27 cellular contexts compared by ENCODE assay signal in genomic region chr18:34848695-34849094, GRCh38.
"Had no signal": no experiment of that assay in that cellular context is flagged by ENCODE, and none has a peak within 500 bp of the region (broad histone marks: within the 10 kb centered on the region; RNA-seq: fewer than 3 reads in every experiment).

No MANE protein-coding gene starts in this region.

- DNase-seq: activated CD4-positive, alpha-beta memory T cell treated with anti-CD3 and anti-CD28 coated beads for 36 hours; activated CD4-positive, alpha-beta T cell treated with anti-CD3 and anti-CD28 coated beads, Interleukin-2, amount 10 ng/mL, durations not matched to agents 24 days and 14 days; activated CD4-positive, CD25-positive, alpha-beta regulatory T cell treated with anti-CD3 and anti-CD28 coated beads, Interleukin-2, amount 50 U/mL, for 72 hours; activated CD8-positive, alpha-beta memory T cell treated with anti-CD3 and anti-CD28 coated beads, Interleukin-2, amount 50 U/mL, for 4 hours; activated effector memory CD4-positive, alpha-beta T cell treated with anti-CD3 and anti-CD28 coated beads, Interleukin-2, amount 50 U/mL, for 16 hours; activated naive CD4-positive, alpha-beta T cell treated with anti-CD3 and anti-CD28 coated beads for 36 hours; activated naive CD8-positive, alpha-beta T cell treated with anti-CD3 and anti-CD28 coated beads for 36 hours; activated T-cell treated with anti-CD3 and anti-CD28 coated beads, Interleukin-2, amount 50 U/mL, for 1 hour; adrenal gland; aorta; esophagus squamous epithelium; gastrocnemius medialis; left cardiac atrium; midbrain; naive thymus-derived CD4-positive, alpha-beta T cell; right lobe of liver; stimulated activated CD4-positive, alpha-beta T cell treated with anti-CD3 and anti-CD28 coated beads, Interleukin-2, amount 100 ng/mL, for 48 hours; stimulated activated naive CD4-positive, alpha-beta T cell treated with Interleukin-2 at 50 U/mL for 16 hours; T1000 had no signal

- H3K36me3 ChIP-seq: adrenal gland, cardiac muscle cell, gastrocnemius medialis, right lobe of liver, tibial nerve had no signal

- H3K9me3 Mint-ChIP-seq: activated CD4-positive, alpha-beta memory T cell treated with anti-CD3 and anti-CD28 coated beads for 36 hours; activated naive CD4-positive, alpha-beta T cell treated with anti-CD3 and anti-CD28 coated beads for 36 hours; activated naive CD8-positive, alpha-beta T cell treated with anti-CD3 and anti-CD28 coated beads for 36 hours; brain had no signal

- H2AFZ ChIP-seq: hepatocyte had no signal

- H3K4me2 ChIP-seq: hepatocyte had no signal

- H3K36me3 Mint-ChIP-seq: activated CD4-positive, alpha-beta memory T cell treated with anti-CD3 and anti-CD28 coated beads for 36 hours; activated naive CD8-positive, alpha-beta T cell treated with anti-CD3 and anti-CD28 coated beads for 36 hours had no signal

- H3K9me3 ChIP-seq: adrenal gland, esophagus squamous epithelium, gastrocnemius medialis, right lobe of liver, tibial nerve had no signal

- H3K4me1 Mint-ChIP-seq: activated CD4-positive, alpha-beta T cell treated with anti-CD3 and anti-CD28 coated beads, Interleukin-2, amount 10 ng/mL, durations not matched to agents 24 days and 14 days; activated naive CD8-positive, alpha-beta T cell treated with anti-CD3 and anti-CD28 coated beads for 36 hours; naive thymus-derived CD4-positive, alpha-beta T cell had no signal

- H3K27me3 Mint-ChIP-seq: brain had no signal

- H3K4me1 ChIP-seq: adrenal gland, esophagus squamous epithelium, gastrocnemius medialis, right lobe of liver, tibial nerve had no signal

- H3K4me3 ChIP-seq: adrenal gland, cardiac muscle cell, coronary artery, esophagus squamous epithelium, gastrocnemius medialis, hepatocyte, right lobe of liver, tibial nerve had no signal

- H3K27ac Mint-ChIP-seq: activated CD4-positive, alpha-beta memory T cell treated with anti-CD3 and anti-CD28 coated beads for 36 hours; activated CD4-positive, alpha-beta T cell treated with anti-CD3 and anti-CD28 coated beads, Interleukin-2, amount 10 ng/mL, durations not matched to agents 24 days and 14 days; activated naive CD4-positive, alpha-beta T cell treated with anti-CD3 and anti-CD28 coated beads for 36 hours; activated naive CD8-positive, alpha-beta T cell treated with anti-CD3 and anti-CD28 coated beads for 36 hours; activated T-helper 1 cell treated with anti-CD3 and anti-CD28 coated beads, Interleukin-12 subunit alpha, Interleukin-12 subunit beta, Interleukin-2, Interleukin-4 antibody, amounts not matched to agents 30 ng/mL and 10 ng/mL and 1 ng/mL, durations not matched to agents 14 hours and 24 hours and 36 hours; naive thymus-derived CD4-positive, alpha-beta T cell had no signal

- H3K27me3 ChIP-seq: adrenal gland, cardiac muscle cell, esophagus squamous epithelium, gastrocnemius medialis, hepatocyte, right lobe of liver, tibial nerve had no signal

- H3K79me2 ChIP-seq: hepatocyte had no signal

- FAIRE-seq: keratinocyte had no signal

- H3K27ac ChIP-seq: adrenal gland, cardiac muscle cell, coronary artery, epithelial cell of prostate, esophagus squamous epithelium, gastrocnemius medialis, hepatocyte, right lobe of liver, tibial nerve had no signal

- ATAC-seq: gastrocnemius medialis; left cardiac atrium; naive thymus-derived CD4-positive, alpha-beta T cell; right lobe of liver had no signal

- H3K4me3 Mint-ChIP-seq: activated CD4-positive, alpha-beta memory T cell treated with anti-CD3 and anti-CD28 coated beads for 36 hours; activated CD4-positive, alpha-beta T cell treated with anti-CD3 and anti-CD28 coated beads, Interleukin-2, amount 10 ng/mL, durations not matched to agents 24 days and 14 days; activated naive CD4-positive, alpha-beta T cell treated with anti-CD3 and anti-CD28 coated beads for 36 hours; activated naive CD8-positive, alpha-beta T cell treated with anti-CD3 and anti-CD28 coated beads for 36 hours; activated T-helper 1 cell treated with anti-CD3 and anti-CD28 coated beads, Interleukin-12 subunit alpha, Interleukin-12 subunit beta, Interleukin-2, Interleukin-4 antibody, amounts not matched to agents 30 ng/mL and 10 ng/mL and 1 ng/mL, durations not matched to agents 14 hours and 24 hours and 36 hours; brain; naive thymus-derived CD4-positive, alpha-beta T cell had no signal
